ENCODE assay signal across 30 cellular contexts in genomic region chr14:68015356-68016242, GRCh38.
DNase-seq lines count a peak whose midpoint lies in the region; ATAC-seq, FAIRE-seq and TF ChIP-seq lines count a peak whose summit lies in the region.
"Had no signal": no experiment of that assay in that cellular context is flagged by ENCODE, and none has a peak within 500 bp of the region (broad histone marks: within the 10 kb centered on the region; RNA-seq: fewer than 3 reads in every experiment).

No MANE protein-coding gene starts in this region.

- no peaks in the 10 kb centered on the region for H3K36me3 Mint-ChIP-seq in nephron (ENCODE audit: low read depth)
- H3K36me3 Mint-ChIP-seq: IgD-negative memory B cell had no signal

- POLR2A ChIA-PET in A549 (lab: Yijun Ruan, JAX), result interaction anchor here (0.7 kb wide), 1 partner anchor 647 kb away, joined by 8 read pairs; no protein-coding TSS in a partner anchor
- POLR2A ChIA-PET in HEK293T (lab: Yijun Ruan, JAX), result no interaction called here

- CTCF ChIA-PET in A549 (lab: Yijun Ruan, JAX), result no interaction called here
- CTCF ChIA-PET in HEK293T (lab: Yijun Ruan, JAX), result no interaction called here

- no peaks in the 10 kb centered on the region for H3K27me3 Mint-ChIP-seq in nephron (ENCODE audit: low read depth)
- H3K27me3 Mint-ChIP-seq: activated CD4-positive, alpha-beta memory T cell treated with anti-CD3 and anti-CD28 coated beads, Interleukin-2, amount 10 ng/mL, durations not matched to agents 7 days and 5 days; activated naive CD8-positive, alpha-beta T cell treated with anti-CD3 and anti-CD28 coated beads, Interleukin-2, amount 10 ng/mL, durations not matched to agents 7 days and 5 days; CD4-positive, alpha-beta T cell; IgD-negative memory B cell; memory B cell had no signal

- peak overlapping the region; percentile 19; the same call in 1 of the 3 replicates for H3K4me2 ChIP-seq in A549

- H3K4me3 ChIP-seq in A549 (no peak overlapping the region), astrocyte of the spinal cord (ENCODE audit: low read depth, low read length) (no peak overlapping the region)
- H3K4me3 ChIP-seq: prostate gland had no signal

- peaks cover 62% of the 10 kb centered on the region for H3K4me1 ChIP-seq in A549
- H3K4me1 ChIP-seq: prostate gland had no signal

- no peak for TF ChIP-seq RAD21 in A549 (conservative IDR thresholded peaks at IDR 0.05 in 1 of 2, IDR thresholded peaks at IDR 0.05 in 1 of 2)

- H3K9me3 ChIP-seq in A549, result peaks cover 4% of the 10 kb centered on the region; the same call in 1 of the 3 replicates
- H3K9me3 ChIP-seq: prostate gland had no signal

- peaks cover 40% of the 10 kb centered on the region for H3K4me1 Mint-ChIP-seq in nephron
- H3K4me1 Mint-ChIP-seq: activated CD4-positive, alpha-beta memory T cell treated with anti-CD3 and anti-CD28 coated beads, Interleukin-2, amount 10 ng/mL, durations not matched to agents 7 days and 5 days; activated naive CD8-positive, alpha-beta T cell treated with anti-CD3 and anti-CD28 coated beads, Interleukin-2, amount 10 ng/mL, durations not matched to agents 7 days and 5 days; memory B cell had no signal

- no peak for TF ChIP-seq POLR2A in A549 (IDR thresholded peaks at IDR 0.05; ENCODE audit: low read length)

- WGBS in A549 (ENCODE audit: missing lambda C conversion rate), result 75% methylated on average over 12 of the region's 12 CpGs

- no peak for TF ChIP-seq CTCF in A549 (IDR thresholded peaks at IDR 0.05)
- no peak for TF ChIP-seq CTCF in astrocyte of the spinal cord (IDR thresholded peaks at IDR 0.05; ENCODE audit: low read depth, low read length)
- TF ChIP-seq CTCF in nephron (IDR thresholded peaks at IDR 0.05; ENCODE audit: unreplicated experiment in 3 of 3), result no peak

- in situ Hi-C loops in astrocyte of the spinal cord (cut with HindIII; ENCODE audit: low sequenced_read_pairs), result no loop called here

- peak overlapping the region; percentile 6 to 53 (median 43) for H3K27ac Mint-ChIP-seq in nephron
- H3K27ac Mint-ChIP-seq: activated CD4-positive, alpha-beta memory T cell treated with anti-CD3 and anti-CD28 coated beads, Interleukin-2, amount 10 ng/mL, durations not matched to agents 7 days and 5 days; activated naive CD8-positive, alpha-beta T cell treated with anti-CD3 and anti-CD28 coated beads, Interleukin-2, amount 10 ng/mL, durations not matched to agents 7 days and 5 days; CD4-positive, alpha-beta T cell; IgD-negative memory B cell; memory B cell had no signal

- no peak for DNase-seq in A549 (ENCODE audit: low read depth in 1 of 2, low spot score in 1 of 2)
- DNase-seq in HEK293T (ENCODE audit: extremely low spot score), result no peak
- DNase-seq in astrocyte of the spinal cord (ENCODE audit: low read depth, low spot score), result peak; percentile 4
- DNase-seq in UCSD-AML1 (lab: John Stamatoyannopoulos, UW; ENCODE audit: unreplicated experiment), result no peak
- DNase-seq in SW 1271 (lab: John Stamatoyannopoulos, UW), result no peak
- no peak for DNase-seq in stimulated activated naive CD4-positive, alpha-beta T cell treated with Interleukin-2 at 50 U/mL for 16 hours (lab: John Stamatoyannopoulos, UW)
- DNase-seq: activated CD4-positive, alpha-beta memory T cell treated with anti-CD3 and anti-CD28 coated beads, Interleukin-2, amount 10 ng/mL, durations not matched to agents 7 days and 5 days; activated effector memory CD4-positive, alpha-beta T cell treated with Interleukin-2 at 50 U/mL for 16 hours; activated naive CD8-positive, alpha-beta T cell treated with anti-CD3 and anti-CD28 coated beads, Interleukin-2, amount 10 ng/mL, durations not matched to agents 7 days and 5 days; AML-193; caudate nucleus; CD4-positive, alpha-beta T cell; cortex of kidney; GDM1; MM.1S; NCI-H1417; NCI-H2029 treated with DMSO at 0.1 percent for 48 hours; NCI-H2227 treated with DMSO at 0.1 percent for 48 hours; NCI-H526 treated with DMSO at 0.1 percent for 48 hours; stimulated activated naive CD8-positive, alpha-beta T cell treated with anti-CD3 and anti-CD28 coated beads, Interleukin-15, Interleukin-2, amounts not matched to agents 100 U/mL and 50 U/mL, for 24 hours; T-helper 1 cell had no signal

- no peak for TF ChIP-seq EP300 in A549 (IDR thresholded peaks at IDR 0.05)

- no peak overlapping the region for H3K4me3 Mint-ChIP-seq in nephron
- H3K4me3 Mint-ChIP-seq: activated CD4-positive, alpha-beta memory T cell treated with anti-CD3 and anti-CD28 coated beads, Interleukin-2, amount 10 ng/mL, durations not matched to agents 7 days and 5 days; activated naive CD8-positive, alpha-beta T cell treated with anti-CD3 and anti-CD28 coated beads, Interleukin-2, amount 10 ng/mL, durations not matched to agents 7 days and 5 days; CD4-positive, alpha-beta T cell; IgD-negative memory B cell; memory B cell had no signal

- ATAC-seq in A549, result no peak
- no peak for ATAC-seq in GM19397 (IDR thresholded peaks at IDR 0.05; ENCODE audit: unreplicated experiment)
- ATAC-seq: stimulated activated naive CD8-positive, alpha-beta T cell treated with anti-CD3 and anti-CD28 coated beads, Interleukin-15, Interleukin-2, amounts not matched to agents 100 U/mL and 50 U/mL, for 24 hours had no signal

- FAIRE-seq in A549 (lab: Jason Lieb, UNC), result no peak
- FAIRE-seq: A204.1, astrocyte, frontal cortex, RCC 7860 had no signal

- H3K27ac ChIP-seq in A549, result peak overlapping the region; percentile 3 to 57; a peak in 2 of 6 replicates
- H3K27ac ChIP-seq: prostate gland had no signal

- peaks cover 9% of the 10 kb centered on the region for H3K9me3 Mint-ChIP-seq in nephron
- H3K9me3 Mint-ChIP-seq: activated naive CD8-positive, alpha-beta T cell treated with anti-CD3 and anti-CD28 coated beads, Interleukin-2, amount 10 ng/mL, durations not matched to agents 7 days and 5 days; CD4-positive, alpha-beta T cell had no signal

TF ChIP-seq in A549, 52 proteins besides CTCF, POLR2A, EP300 and RAD21 (continues in another document):
- TF ChIP-seq CBX2 (IDR thresholded peaks at IDR 0.05; ENCODE audit: borderline replicate concordance, low read depth) (no peak), REST (IDR thresholded peaks at IDR 0.05) (no peak), KDM1A (IDR thresholded peaks at IDR 0.05; ENCODE audit: low read depth) (no peak), FOXS1 (CRISPR knock-in tag; IDR thresholded peaks at IDR 0.05) (no peak), NFE2L2 (conservative IDR thresholded peaks at IDR 0.05; ENCODE audit: low read length) (no peak), BHLHE40 (IDR thresholded peaks at IDR 0.05; ENCODE audit: low read depth, low read length) (no peak)

TF ChIP-seq in HEK293T, 16 proteins besides CTCF, POLR2A, EP300 and RAD21:
- TF ChIP-seq LEF1 (IDR thresholded peaks at IDR 0.05; ENCODE audit: borderline replicate concordance) (no peak), BHLHE40 (IDR thresholded peaks at IDR 0.05; ENCODE audit: borderline replicate concordance) (no peak), HDGF (IDR thresholded peaks at IDR 0.05; ENCODE audit: borderline replicate concordance) (no peak), PKNOX1 (IDR thresholded peaks at IDR 0.05) (peak; percentile 3; the same call in 1 of the 2 replicates)
TF ChIP-seq in HEK293T: peak in this region for 1.
